ENCODE assay signal across 1 cellular context in genomic region chr19:13633109-13633508, GRCh38.
TF ChIP-seq lines count a peak whose summit lies in the region.

No MANE protein-coding gene starts in this region.

TF ChIP-seq in HepG2, 621 proteins besides CTCF, POLR2A, EP300 and RAD21 (continued from another document):
- TF ChIP-seq HNF1B (CRISPR knock-in tag; IDR thresholded peaks at IDR 0.05), result 0 out of 2 replicates have a peak, but pooled peaks have one; percentile 37
- peak; percentile 35; the same call in 1 of the 2 replicates for TF ChIP-seq REPIN1 (CRISPR knock-in tag; IDR thresholded peaks at IDR 0.05; ENCODE audit: borderline replicate concordance, low read depth)
- TF ChIP-seq HNF4A (CRISPR knock-in tag; IDR thresholded peaks at IDR 0.05), result peak; percentile 70
- TF ChIP-seq ELF3 (CRISPR knock-in tag; IDR thresholded peaks at IDR 0.05), result peak; percentile 49; the same call in 1 of the 2 replicates
- peak in 1 of 2 experiments; percentile 40; a peak in 1 of 4 replicates for TF ChIP-seq NR2F1 (CRISPR knock-in tag; IDR thresholded peaks at IDR 0.05)
- TF ChIP-seq ZBTB2 (CRISPR knock-in tag; IDR thresholded peaks at IDR 0.05; ENCODE audit: low read depth), result no peak
- 0 out of 2 replicates have a peak, but pooled peaks have one; percentile 21 for TF ChIP-seq ZNF644 (CRISPR knock-in tag; IDR thresholded peaks at IDR 0.05; ENCODE audit: low read depth)
- TF ChIP-seq HOMEZ (CRISPR knock-in tag; IDR thresholded peaks at IDR 0.05; ENCODE audit: low read depth), result peak; percentile 13; the same call in 1 of the 2 replicates
- TF ChIP-seq ZNF691 (CRISPR knock-in tag; IDR thresholded peaks at IDR 0.05; ENCODE audit: borderline replicate concordance, low read depth), result no peak
- peak; percentile 22; the same call in 1 of the 2 replicates for TF ChIP-seq ARID4A (CRISPR knock-in tag; IDR thresholded peaks at IDR 0.05; ENCODE audit: borderline replicate concordance)
- peak; percentile 79 for TF ChIP-seq PHF21A (CRISPR knock-in tag; IDR thresholded peaks at IDR 0.05)
- TF ChIP-seq SOX5 (CRISPR knock-in tag; IDR thresholded peaks at IDR 0.05; ENCODE audit: borderline replicate concordance), result 0 out of 2 replicates have a peak, but pooled peaks have one; percentile 34
